In genomic region chr14:99125113-99125512, GRCh38 we compare ENCODE assay signal across 23 cellular contexts.
"Had no signal": no experiment of that assay in that cellular context is flagged by ENCODE, and none has a peak within 500 bp of the region (broad histone marks: within the 10 kb centered on the region; RNA-seq: fewer than 3 reads in every experiment).

No MANE protein-coding gene starts in this region.

- H3K36me3 ChIP-seq: gastroesophageal sphincter, heart right ventricle, neutrophil had no signal

- H3K36me3 Mint-ChIP-seq: activated naive CD8-positive, alpha-beta T cell treated with anti-CD3 and anti-CD28 coated beads, Interleukin-2, amount 10 ng/mL, durations not matched to agents 7 days and 5 days; immature natural killer cell; stimulated activated memory B cell treated with anti-CD40 and anti-IgM and Interleukin-4, amounts not matched to agents 10 μg/mL and 1 μg/mL and 100 μg/mL, for 72 hours had no signal

- H3K9me3 Mint-ChIP-seq: activated CD4-positive, alpha-beta memory T cell treated with anti-CD3 and anti-CD28 coated beads, Interleukin-2, amount 10 ng/mL, durations not matched to agents 7 days and 5 days; activated T-helper 1 cell treated with anti-CD3 and anti-CD28 coated beads, Interleukin-12 subunit alpha, Interleukin-12 subunit beta, Interleukin-2, Interleukin-4 antibody, amounts not matched to agents 30 ng/mL and 10 ng/mL and 1 ng/mL, durations not matched to agents 14 hours and 24 hours and 36 hours; immature natural killer cell; naive thymus-derived CD4-positive, alpha-beta T cell had no signal

- H3K27me3 ChIP-seq: body of pancreas had no signal

- H3K27me3 Mint-ChIP-seq: activated CD4-positive, alpha-beta memory T cell treated with anti-CD3 and anti-CD28 coated beads, Interleukin-2, amount 10 ng/mL, durations not matched to agents 7 days and 5 days; activated naive CD8-positive, alpha-beta T cell treated with anti-CD3 and anti-CD28 coated beads, Interleukin-2, amount 10 ng/mL, durations not matched to agents 7 days and 5 days; stimulated activated memory B cell treated with anti-CD40 and anti-IgM and Interleukin-4, amounts not matched to agents 10 μg/mL and 1 μg/mL and 100 μg/mL, for 72 hours had no signal

- DNase-seq: activated B cell treated with CpG ODN at 0.5 μM for 24 hours; activated CD4-positive, alpha-beta T cell treated with anti-CD3 and anti-CD28 coated beads for 4 hours; activated naive CD4-positive, alpha-beta T cell treated with Interleukin-2 at 50 U/mL for 16 hours; activated naive CD8-positive, alpha-beta T cell treated with anti-CD3 and anti-CD28 coated beads, Interleukin-2, amount 10 ng/mL, durations not matched to agents 7 days and 5 days; body of pancreas; cortex of kidney; effector CD4-positive, alpha-beta T cell; immature natural killer cell; kidney glomerular epithelial cell; left ventricle myocardium superior; mesenchymal stem cell; stimulated activated CD4-positive, alpha-beta T cell treated with anti-CD3 and anti-CD28 coated beads, Interleukin-4, amount 100 ng/mL, for 24 hours; T-helper 1 cell; T-helper 9 cell had no signal

- H3K27ac ChIP-seq: body of pancreas, gastroesophageal sphincter, heart right ventricle, neutrophil had no signal

- H3K4me1 Mint-ChIP-seq: activated B cell treated with CpG ODN at 0.5 μM for 24 hours; stimulated activated memory B cell treated with anti-CD40 and anti-IgM and Interleukin-4, amounts not matched to agents 10 μg/mL and 1 μg/mL and 100 μg/mL, for 72 hours had no signal

- H3K4me1 ChIP-seq: gastroesophageal sphincter, heart right ventricle had no signal

- H3K4me3 Mint-ChIP-seq: activated B cell treated with CpG ODN at 0.5 μM for 24 hours; activated CD4-positive, alpha-beta memory T cell treated with anti-CD3 and anti-CD28 coated beads, Interleukin-2, amount 10 ng/mL, durations not matched to agents 7 days and 5 days; activated naive CD8-positive, alpha-beta T cell treated with anti-CD3 and anti-CD28 coated beads, Interleukin-2, amount 10 ng/mL, durations not matched to agents 7 days and 5 days; activated T-helper 1 cell treated with anti-CD3 and anti-CD28 coated beads, Interleukin-12 subunit alpha, Interleukin-12 subunit beta, Interleukin-2, Interleukin-4 antibody, amounts not matched to agents 30 ng/mL and 10 ng/mL and 1 ng/mL, durations not matched to agents 14 hours and 24 hours and 36 hours; immature natural killer cell; naive thymus-derived CD4-positive, alpha-beta T cell; stimulated activated memory B cell treated with anti-CD40 and anti-IgM and Interleukin-4, amounts not matched to agents 10 μg/mL and 1 μg/mL and 100 μg/mL, for 72 hours had no signal

- H3K9me3 ChIP-seq: body of pancreas, gastroesophageal sphincter, heart right ventricle, neutrophil had no signal

- H3K4me3 ChIP-seq: body of pancreas, gastroesophageal sphincter, heart right ventricle had no signal

- ATAC-seq: body of pancreas; esophagus mucosa; gastroesophageal sphincter; heart right ventricle; left ventricle myocardium superior; naive thymus-derived CD4-positive, alpha-beta T cell; sciatic nerve; stimulated activated memory B cell treated with anti-CD40 and anti-IgM and Interleukin-4, amounts not matched to agents 10 μg/mL and 1 μg/mL and 100 μg/mL, for 72 hours had no signal

- H3K27ac Mint-ChIP-seq: activated B cell treated with CpG ODN at 0.5 μM for 24 hours; activated CD4-positive, alpha-beta memory T cell treated with anti-CD3 and anti-CD28 coated beads, Interleukin-2, amount 10 ng/mL, durations not matched to agents 7 days and 5 days; activated naive CD8-positive, alpha-beta T cell treated with anti-CD3 and anti-CD28 coated beads, Interleukin-2, amount 10 ng/mL, durations not matched to agents 7 days and 5 days; activated T-helper 1 cell treated with anti-CD3 and anti-CD28 coated beads, Interleukin-12 subunit alpha, Interleukin-12 subunit beta, Interleukin-2, Interleukin-4 antibody, amounts not matched to agents 30 ng/mL and 10 ng/mL and 1 ng/mL, durations not matched to agents 14 hours and 24 hours and 36 hours; immature natural killer cell; stimulated activated memory B cell treated with anti-CD40 and anti-IgM and Interleukin-4, amounts not matched to agents 10 μg/mL and 1 μg/mL and 100 μg/mL, for 72 hours had no signal
